Comparison of ENCODE assay signal across 9 cellular contexts in genomic region chr17:76473541-76473985, GRCh38. TPM values are rescaled to one million over a fixed set of nuclear protein-coding genes. Genes with fewer than 3 reads are reported as not detected.
DNase-seq lines count a peak whose midpoint lies in the region; TF ChIP-seq lines count a peak whose summit lies in the region.
"Had no signal": no experiment of that assay in that cellular context is flagged by ENCODE, and none has a peak within 500 bp of the region (broad histone marks: within the 10 kb centered on the region; RNA-seq: fewer than 3 reads in every experiment).

No MANE protein-coding gene starts in this region.

- no peaks in the 10 kb centered on the region for H3K4me1 ChIP-seq in CD8-positive, alpha-beta memory T cell (ENCODE audit: insufficient read depth, low read length)

- H3K9me2 ChIP-seq in SU-DHL-6 (replicated peaks; ENCODE audit: insufficient read depth, low read length) = no peaks in the 10 kb centered on the region

- H2AFZ ChIP-seq in SU-DHL-6 (ENCODE audit: low read depth, low read length, severe bottlenecking) = no peak overlapping the region

- no peaks in the 10 kb centered on the region for H3K4me1 Mint-ChIP-seq in CD8-positive, alpha-beta memory T cell

- H4K20me1 ChIP-seq in SU-DHL-6 (ENCODE audit: low read depth, low read length) = no peaks in the 10 kb centered on the region

- H3K36me3 ChIP-seq in GM06990 (ENCODE audit: control insufficient read depth, insufficient read depth, low read length) = peaks cover 50% of the 10 kb centered on the region
- no peaks in the 10 kb centered on the region for H3K36me3 ChIP-seq in SU-DHL-6 (ENCODE audit: low read length)
- peaks cover 2% of the 10 kb centered on the region for H3K36me3 ChIP-seq in kidney epithelial cell (ENCODE audit: control insufficient read depth, insufficient read depth, low read length)
- H3K36me3 ChIP-seq in CD8-positive, alpha-beta memory T cell (ENCODE audit: insufficient read depth, low read length) = peaks cover 7% of the 10 kb centered on the region

- H3K79me2 ChIP-seq in SU-DHL-6 (ENCODE audit: insufficient read depth, low read length) = no peaks in the 10 kb centered on the region

- no peak overlapping the region for H3K4me2 ChIP-seq in SU-DHL-6 (ENCODE audit: low read depth, low read length, poor library complexity, severe bottlenecking)

- no peak overlapping the region for H3K9ac ChIP-seq in SU-DHL-6 (ENCODE audit: low read length)

- POLR2A ChIA-PET in AG04449 (lab: Yijun Ruan, JAX) = no interaction called here
- POLR2A ChIA-PET in CD8-positive, alpha-beta memory T cell (lab: Charles Lee) = no interaction called here

- no peaks in the 10 kb centered on the region for H3K9me3 ChIP-seq in SU-DHL-6 (ENCODE audit: insufficient read depth, low read length)
- H3K9me3 ChIP-seq in CD8-positive, alpha-beta memory T cell (ENCODE audit: low read length) = no peaks in the 10 kb centered on the region

- TF ChIP-seq CTCF in AG04449 (IDR thresholded peaks at IDR 0.05; ENCODE audit: insufficient read depth, low read length, missing control alignments) (peak; percentile 38), GM06990 (IDR thresholded peaks at IDR 0.05; ENCODE audit: insufficient read depth, low read length, poor library complexity, severe bottlenecking) (peak; percentile 56), SU-DHL-6 (IDR thresholded peaks at IDR 0.05; ENCODE audit: insufficient read depth, low read length, poor library complexity, severe bottlenecking) (peak; percentile 31), kidney epithelial cell (IDR thresholded peaks at IDR 0.05; ENCODE audit: insufficient read depth, low read length, poor library complexity, severe bottlenecking) (peak; percentile 45)

- H3K27me3 ChIP-seq in GM06990 (replicated peaks; ENCODE audit: control insufficient read depth, insufficient read depth, low read length) = no peaks in the 10 kb centered on the region
- no peaks in the 10 kb centered on the region for H3K27me3 ChIP-seq in SU-DHL-6 (ENCODE audit: low read length)
- no peaks in the 10 kb centered on the region for H3K27me3 ChIP-seq in kidney epithelial cell (ENCODE audit: control insufficient read depth, insufficient read depth, low read length)
- H3K27me3 ChIP-seq in CD8-positive, alpha-beta memory T cell (ENCODE audit: insufficient read depth, low read length, poor library complexity, severe bottlenecking) = no peaks in the 10 kb centered on the region

- H3K27ac ChIP-seq in SU-DHL-6 (ENCODE audit: low read depth, low read length) = no peak overlapping the region
- H3K27ac ChIP-seq in CD8-positive, alpha-beta memory T cell (ENCODE audit: low read depth, low read length) = no peak overlapping the region

- DNase-seq in AG04449 (ENCODE audit: low read depth, low spot score) (no peak), GM06990 (ENCODE audit: extremely low read depth, insufficient read length) (no peak), kidney epithelial cell (ENCODE audit: low read depth) (no peak), SKM-1 (lab: John Stamatoyannopoulos, UW; ENCODE audit: unreplicated experiment) (no peak), mucosa of gallbladder (ENCODE audit: low spot score) (no peak)
- no peak for DNase-seq in stimulated activated naive CD4-positive, alpha-beta T cell treated with Interleukin-2 at 50 U/mL for 16 hours (lab: John Stamatoyannopoulos, UW)
- DNase-seq in CD8-positive, alpha-beta memory T cell = no peak
- DNase-seq: effector memory CD4-positive, alpha-beta T cell had no signal

- H3K4me3 ChIP-seq in AG04449 (ENCODE audit: low read depth, low read length) (no peak overlapping the region), GM06990 (replicated peaks; ENCODE audit: low read depth, low read length) (no peak overlapping the region), SU-DHL-6 (ENCODE audit: insufficient read depth, low read length, poor library complexity, severe bottlenecking) (no peak overlapping the region), kidney epithelial cell (ENCODE audit: low read depth, low read length) (no peak overlapping the region)
- no peak overlapping the region for H3K4me3 ChIP-seq in CD8-positive, alpha-beta memory T cell (ENCODE audit: low read length)

- H3K9me3 Mint-ChIP-seq in CD8-positive, alpha-beta memory T cell = no peaks in the 10 kb centered on the region

- H3K27me3 Mint-ChIP-seq in CD8-positive, alpha-beta memory T cell = no peaks in the 10 kb centered on the region

- no peak overlapping the region for H3K4me3 Mint-ChIP-seq in CD8-positive, alpha-beta memory T cell

- peaks cover 0 to 77% (median 4%) of the 10 kb centered on the region in 3 donors for H3K36me3 Mint-ChIP-seq in CD8-positive, alpha-beta memory T cell

- CTCF ChIA-PET in AG04449 (lab: Yijun Ruan, JAX) = interaction anchor here (2.2 to 34.4 kb wide), 2 partner anchors 9 to 25 kb away, joined by 5 to 1209 read pairs; partner anchors contain the start of gene RHBDF2
- CTCF ChIA-PET in CD8-positive, alpha-beta memory T cell (lab: Charles Lee) = interaction anchor here (0.8 to 1.7 kb wide), 2 partner anchors 20 to 29 kb away, joined by 3 to 4 read pairs; no protein-coding TSS in a partner anchor

- H3F3A ChIP-seq in SU-DHL-6 (ENCODE audit: insufficient read depth) = no peaks in the 10 kb centered on the region

- H3K27ac Mint-ChIP-seq in CD8-positive, alpha-beta memory T cell = no peak overlapping the region

RNA-seq across cellular contexts. Expression of gene AANAT, which starts 6.2 kb away (rescaled TPM):
- not detected in 2 replicates for total RNA-seq in kidney epithelial cell
- not detected for total RNA-seq in CD8-positive, alpha-beta memory T cell
- not detected for polyA plus RNA-seq in CD8-positive, alpha-beta memory T cell
- not detected for total RNA-seq in mucosa of gallbladder

RNA-seq across cellular contexts. Expression of gene UBE2O, which starts 20.6 kb away (rescaled TPM):
- 12.6 and 15.5 TPM in 2 replicates for total RNA-seq in kidney epithelial cell
- 10 to 100 TPM; 33.6 to 35.0 TPM for total RNA-seq in CD8-positive, alpha-beta memory T cell
- 14.9 TPM for polyA plus RNA-seq in CD8-positive, alpha-beta memory T cell
- total RNA-seq in mucosa of gallbladder = 26.0 TPM

RNA-seq across cellular contexts. Expression of gene RHBDF2, which starts 27.7 kb away (rescaled TPM):
- 101 and 111 TPM in 2 replicates for total RNA-seq in kidney epithelial cell
- 10 to 100 TPM; 38.2 to 42.5 TPM for total RNA-seq in CD8-positive, alpha-beta memory T cell
- polyA plus RNA-seq in CD8-positive, alpha-beta memory T cell = 38.4 TPM
- 48.8 TPM for total RNA-seq in mucosa of gallbladder
